1 cellular context compared by ENCODE assay signal in the genomic region with DNA sequence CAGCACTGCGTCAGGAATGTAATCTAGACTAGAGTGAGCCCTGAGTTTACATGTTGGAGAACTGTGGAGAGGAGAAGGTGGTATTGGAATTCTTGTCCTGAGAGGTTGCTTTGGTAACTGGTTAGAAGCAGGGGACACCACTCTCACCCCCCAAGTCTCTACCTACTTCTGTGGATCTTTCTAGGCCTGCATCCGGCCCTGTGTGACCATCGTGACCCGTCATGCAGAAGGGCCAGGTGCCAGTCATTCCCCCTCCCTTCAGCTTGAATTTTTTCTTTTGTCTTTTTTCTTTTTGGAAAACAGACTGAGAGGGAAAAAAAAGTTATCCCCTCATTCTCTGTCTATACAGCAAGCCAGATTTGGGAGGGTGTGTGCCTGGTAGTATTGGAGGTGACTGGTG.
TF ChIP-seq lines count a peak whose summit lies in the region.

No MANE protein-coding gene starts in this region.

TF ChIP-seq in IMR-90, 13 proteins besides CTCF, POLR2A, EP300 and RAD21 (continued from another document):
- no peak for TF ChIP-seq MAZ (IDR thresholded peaks at IDR 0.05; ENCODE audit: borderline replicate concordance, low read depth, low read length)
- no peak for TF ChIP-seq FOS (IDR thresholded peaks at IDR 0.05; ENCODE audit: low read depth, low read length)
- no peak for TF ChIP-seq SMC3 (IDR thresholded peaks at IDR 0.05; ENCODE audit: low read depth, low read length)
- TF ChIP-seq RFX5 (IDR thresholded peaks at IDR 0.05; ENCODE audit: low read depth, low read length) = no peak
